Comparison of ENCODE assay signal across 17 cellular contexts in the genomic region with DNA sequence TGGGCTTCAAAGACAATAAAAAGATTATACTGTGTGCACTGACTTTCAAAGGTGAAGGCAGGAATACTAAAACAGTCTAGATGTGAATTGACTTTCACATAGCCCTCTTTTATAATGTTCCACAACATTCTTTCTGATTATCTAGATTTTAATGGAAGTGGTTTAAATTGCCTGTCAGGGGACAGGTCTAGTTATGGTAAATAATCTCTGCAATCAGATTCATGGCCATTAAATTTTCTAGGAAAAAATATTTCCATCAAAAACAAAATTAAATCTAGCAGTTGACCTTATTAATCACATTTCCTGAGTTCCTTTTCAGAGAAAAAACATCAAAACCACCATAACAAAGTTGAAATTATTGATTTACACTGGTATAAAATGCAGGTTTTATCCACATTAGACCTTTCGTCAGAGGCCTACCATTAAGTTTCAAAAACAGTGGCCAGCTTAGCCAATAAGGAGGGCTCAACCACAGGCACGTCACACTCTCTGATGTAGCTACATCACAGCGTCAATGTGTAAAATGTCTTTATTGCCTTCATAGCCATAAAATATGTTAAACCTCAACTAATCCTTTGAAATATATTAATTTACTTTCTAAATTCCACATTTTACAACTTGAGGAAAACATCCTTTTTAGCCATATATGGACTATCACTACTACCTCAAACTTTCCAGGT.
DNase-seq lines count a peak whose midpoint lies in the region; ATAC-seq, FAIRE-seq and TF ChIP-seq lines count a peak whose summit lies in the region.
"Had no signal": no experiment of that assay in that cellular context is flagged by ENCODE, and none has a peak within 500 bp of the region (broad histone marks: within the 10 kb centered on the region; RNA-seq: fewer than 3 reads in every experiment).

No MANE protein-coding gene starts in this region.

- H3K79me1 ChIP-seq in mesendoderm (ENCODE audit: low read length) = no peaks in the 10 kb centered on the region

- no peak overlapping the region for H2AK5ac ChIP-seq in mesendoderm (ENCODE audit: low read length)

- H3K27me3 ChIP-seq in endothelial cell of umbilical vein (ENCODE audit: control insufficient read depth in 2 of 2, insufficient read depth in 2 of 2, low read length in 2 of 2) (no peaks in the 10 kb centered on the region), mesendoderm (ENCODE audit: insufficient read depth, low read length, poor library complexity) (no peaks in the 10 kb centered on the region)
- H3K27me3 ChIP-seq: BLaER1 treated with 17β-estradiol and CSF1 and Interleukin-3, amounts not matched to agents 10 nM and 100 nM had no signal

- H3K4me1 ChIP-seq in A549 (no peaks in the 10 kb centered on the region), HEK293 (ENCODE audit: control insufficient read depth, insufficient read depth, low read length) (0 out of 2 replicates have a peak, but pooled peaks cover 3% of the 10 kb centered on the region), endothelial cell of umbilical vein (ENCODE audit: control insufficient read depth, extremely low read depth, insufficient read depth, low read length) (peaks cover 5% of the 10 kb centered on the region), mesendoderm (ENCODE audit: control insufficient read depth, low read depth, low read length) (no peaks in the 10 kb centered on the region)

- H3K36me3 ChIP-seq in HEK293 (ENCODE audit: control insufficient read depth in 2 of 2, insufficient read depth in 1 of 2, low read length in 2 of 2) = peaks cover 12 to 14% of the 10 kb centered on the region in 2 experiments
- no peaks in the 10 kb centered on the region for H3K36me3 ChIP-seq in endothelial cell of umbilical vein (ENCODE audit: control insufficient read depth in 2 of 2, extremely low read depth in 1 of 2, insufficient read depth in 2 of 2, low read length in 2 of 2)
- H3K36me3 ChIP-seq in mesendoderm (ENCODE audit: control insufficient read depth, insufficient read depth, low read length) = no peaks in the 10 kb centered on the region
- H3K36me3 ChIP-seq: HAP-1 had no signal

- peak; percentile 51 for FAIRE-seq in A549 (lab: Jason Lieb, UNC)
- FAIRE-seq in endothelial cell of umbilical vein (lab: Jason Lieb, UNC) = no peak
- FAIRE-seq: D721Med, H1 had no signal

- dilution Hi-C loops in endothelial cell of umbilical vein (cut with MboI; ENCODE audit: extremely low pct_ligation_motif_present, low sequenced_read_pairs) = no loop called here

- POLR2A ChIA-PET in A549 (lab: Yijun Ruan, JAX) (no interaction called here), HEK293 (lab: Yijun Ruan, JAX) (no interaction called here), endothelial cell of umbilical vein (lab: Charles Lee) (no interaction called here)

- H3K23ac ChIP-seq in mesendoderm (ENCODE audit: low read length) = no peak overlapping the region

- H3K27ac Mint-ChIP-seq in mesothelial cell of epicardium (peak overlapping the region; percentile 47), glutamatergic neuron (ENCODE audit: unreplicated experiment) (no peak overlapping the region)
- H3K27ac Mint-ChIP-seq: B cell; CD8-positive, alpha-beta T cell had no signal

- H3K18ac ChIP-seq in mesendoderm (ENCODE audit: low read length) = no peak overlapping the region

- DNase-seq in A549 (ENCODE audit: low read depth in 1 of 2, low spot score in 1 of 2) (no peak), endothelial cell of umbilical vein (ENCODE audit: low read depth, low spot score) (peak; percentile 30), mesothelial cell of epicardium (ENCODE audit: low spot score in 2 of 2, unreplicated experiment in 2 of 2) (no peak), glutamatergic neuron (no peak), mesendoderm (no peak), DMS79 (lab: John Stamatoyannopoulos, UW) (no peak), foreskin melanocyte (no peak)
- DNase-seq: 8988T; CD8-positive, alpha-beta T cell; GDM1 had no signal

- no peaks in the 10 kb centered on the region for H3K9me3 ChIP-seq in A549
- H3K9me3 ChIP-seq in HEK293 (ENCODE audit: control insufficient read depth, insufficient read depth, low read depth, low read length) = no peaks in the 10 kb centered on the region
- H3K9me3 ChIP-seq in endothelial cell of umbilical vein (replicated peaks; ENCODE audit: control insufficient read depth, insufficient read depth, low read length) = no peaks in the 10 kb centered on the region
- H3K9me3 ChIP-seq: BLaER1 treated with 17β-estradiol and CSF1 and Interleukin-3, amounts not matched to agents 10 nM and 100 nM; HAP-1 had no signal

- no peak overlapping the region for H2AFZ ChIP-seq in endothelial cell of umbilical vein (ENCODE audit: low read depth, low read length)

- BruUV-seq in endothelial cell of umbilical vein (replicated peaks; lab: Mats Ljungman, UMichigan) = no TSS peak

- no peak overlapping the region for H4K8ac ChIP-seq in mesendoderm (ENCODE audit: low read depth, low read length)

- 93% methylated on average over 3 of the region's 3 CpGs for WGBS in A549 (ENCODE audit: missing lambda C conversion rate)
- WGBS in mesendoderm (ENCODE audit: extremely low coverage, insufficient coverage, low lambda C conversion rate) = no CpG with 5 or more reads among the region's 3 CpGs

- H3K36me3 Mint-ChIP-seq in mesothelial cell of epicardium (peaks cover 5% of the 10 kb centered on the region), glutamatergic neuron (ENCODE audit: unreplicated experiment) (no peaks in the 10 kb centered on the region)

- H3K4me1 Mint-ChIP-seq in mesothelial cell of epicardium (peaks cover 18% of the 10 kb centered on the region), glutamatergic neuron (ENCODE audit: low read depth, unreplicated experiment) (no peaks in the 10 kb centered on the region)
- H3K4me1 Mint-ChIP-seq: B cell had no signal

- H3K27me3 Mint-ChIP-seq in mesothelial cell of epicardium (ENCODE audit: low read depth) = no peaks in the 10 kb centered on the region
- no peaks in the 10 kb centered on the region for H3K27me3 Mint-ChIP-seq in glutamatergic neuron (ENCODE audit: unreplicated experiment)
- H3K27me3 Mint-ChIP-seq: B cell had no signal

- no peak for TF ChIP-seq EP300 in A549 (IDR thresholded peaks at IDR 0.05)

- H2BK5ac ChIP-seq in mesendoderm (ENCODE audit: low read length) = no peak overlapping the region

- no peak overlapping the region for H3K4me3 Mint-ChIP-seq in mesothelial cell of epicardium
- H3K4me3 Mint-ChIP-seq in glutamatergic neuron (ENCODE audit: unreplicated experiment) = no peak overlapping the region
- H3K4me3 Mint-ChIP-seq: B cell; CD8-positive, alpha-beta T cell had no signal

- TF ChIP-seq CTCF in A549 (IDR thresholded peaks at IDR 0.05) = no peak
- no peak for TF ChIP-seq CTCF in HEK293 (tag by site-specific recombination; IDR thresholded peaks at IDR 0.05)
- TF ChIP-seq CTCF in endothelial cell of umbilical vein (IDR thresholded peaks at IDR 0.05; ENCODE audit: extremely low read depth in 1 of 2, insufficient read depth in 1 of 2, low read depth in 1 of 2, low read length in 2 of 2) = no peak
- TF ChIP-seq CTCF in mesothelial cell of epicardium (IDR thresholded peaks at IDR 0.05; ENCODE audit: unreplicated experiment) = no peak
- TF ChIP-seq CTCF in glutamatergic neuron (IDR thresholded peaks at IDR 0.05; ENCODE audit: partially characterized antibody, unreplicated experiment) = no peak

- no peaks in the 10 kb centered on the region for H3K9me1 ChIP-seq in endothelial cell of umbilical vein (replicated peaks; ENCODE audit: control insufficient read depth, extremely low read depth, insufficient read depth, low read length)

- ATAC-seq in A549 = no peak
- ATAC-seq: CD8-positive, alpha-beta T cell had no signal

- no peak overlapping the region for H2BK15ac ChIP-seq in mesendoderm (replicated peaks; ENCODE audit: low read depth)

- intact Hi-C loops in endothelial cell of umbilical vein (cut with micrococcal nuclease) = no loop called here

- H4K5ac ChIP-seq in mesendoderm (ENCODE audit: low read length) = no peak overlapping the region

- H3K4me2 ChIP-seq in A549 = no peak overlapping the region
- no peak overlapping the region for H3K4me2 ChIP-seq in endothelial cell of umbilical vein (ENCODE audit: insufficient read depth, low read length)
- no peak overlapping the region for H3K4me2 ChIP-seq in mesendoderm (ENCODE audit: low read length)
- H3K4me2 ChIP-seq: BLaER1 treated with 17β-estradiol and CSF1 and Interleukin-3, amounts not matched to agents 10 nM and 100 nM had no signal

- H2BK120ac ChIP-seq in mesendoderm (ENCODE audit: low read depth, low read length) = no peak overlapping the region

- CTCF ChIA-PET in A549 (lab: Yijun Ruan, JAX) (interaction anchor here (1.7 kb wide), 1 partner anchor 8 kb away, joined by 9 read pairs; no protein-coding TSS in a partner anchor), HEK293 (lab: Yijun Ruan, JAX) (no interaction called here), endothelial cell of umbilical vein (lab: Charles Lee) (no interaction called here)

- no peaks in the 10 kb centered on the region for H4K20me1 ChIP-seq in endothelial cell of umbilical vein (replicated peaks; ENCODE audit: control insufficient read depth, extremely low read depth, insufficient read depth, low read length)

- H3K9me3 Mint-ChIP-seq in mesothelial cell of epicardium (no peaks in the 10 kb centered on the region), glutamatergic neuron (ENCODE audit: unreplicated experiment) (no peaks in the 10 kb centered on the region)
- H3K9me3 Mint-ChIP-seq: CD8-positive, alpha-beta T cell had no signal

- no peak overlapping the region for H3K4ac ChIP-seq in mesendoderm (ENCODE audit: low read depth, low read length)

- TF ChIP-seq POLR2A in A549 (IDR thresholded peaks at IDR 0.05; ENCODE audit: low read length) (no peak), endothelial cell of umbilical vein (IDR thresholded peaks at IDR 0.05; ENCODE audit: low read depth, low read length) (no peak)

- H3K4me3 ChIP-seq in A549 = no peak overlapping the region
- H3K4me3 ChIP-seq in HEK293 (ENCODE audit: low read depth, low read length) = no peak overlapping the region
- no peak overlapping the region for H3K4me3 ChIP-seq in endothelial cell of umbilical vein (replicated peaks in 1 of 3; ENCODE audit: insufficient read depth in 1 of 3, low read depth in 1 of 3, low read length in 3 of 3)
- no peak overlapping the region for H3K4me3 ChIP-seq in mesendoderm (ENCODE audit: low read length)
- H3K4me3 ChIP-seq: BLaER1 treated with 17β-estradiol and CSF1 and Interleukin-3, amounts not matched to agents 10 nM and 100 nM; HAP-1 had no signal

- H3K79me2 ChIP-seq in endothelial cell of umbilical vein (ENCODE audit: control insufficient read depth, insufficient read depth, low read length) (no peaks in the 10 kb centered on the region), mesendoderm (ENCODE audit: control insufficient read depth, insufficient read depth, low read length) (no peaks in the 10 kb centered on the region)

- no peak overlapping the region for H3K9ac ChIP-seq in endothelial cell of umbilical vein (replicated peaks; ENCODE audit: extremely low read depth, insufficient read depth, low read length)
- H3K9ac ChIP-seq in mesendoderm (ENCODE audit: low read length) = no peak overlapping the region
- H3K9ac ChIP-seq: BLaER1 treated with 17β-estradiol and CSF1 and Interleukin-3, amounts not matched to agents 10 nM and 100 nM had no signal

- no peak overlapping the region for H3K27ac ChIP-seq in A549
- no peak overlapping the region for H3K27ac ChIP-seq in HEK293 (ENCODE audit: extremely low read depth, low read depth, low read length)
- no peak overlapping the region for H3K27ac ChIP-seq in endothelial cell of umbilical vein (ENCODE audit: insufficient read depth, low read depth, low read length)
- no peak overlapping the region for H3K27ac ChIP-seq in mesendoderm (ENCODE audit: low read depth, low read length)
- H3K27ac ChIP-seq: BLaER1 treated with 17β-estradiol and CSF1 and Interleukin-3, amounts not matched to agents 10 nM and 100 nM; HL-60 had no signal

- H3K56ac ChIP-seq in mesendoderm (ENCODE audit: low read length) = no peak overlapping the region

- no peak for TF ChIP-seq RAD21 in A549 (conservative IDR thresholded peaks at IDR 0.05 in 1 of 2, IDR thresholded peaks at IDR 0.05 in 1 of 2)
